Comparison of ENCODE assay signal across 1 cellular context in the genomic region with DNA sequence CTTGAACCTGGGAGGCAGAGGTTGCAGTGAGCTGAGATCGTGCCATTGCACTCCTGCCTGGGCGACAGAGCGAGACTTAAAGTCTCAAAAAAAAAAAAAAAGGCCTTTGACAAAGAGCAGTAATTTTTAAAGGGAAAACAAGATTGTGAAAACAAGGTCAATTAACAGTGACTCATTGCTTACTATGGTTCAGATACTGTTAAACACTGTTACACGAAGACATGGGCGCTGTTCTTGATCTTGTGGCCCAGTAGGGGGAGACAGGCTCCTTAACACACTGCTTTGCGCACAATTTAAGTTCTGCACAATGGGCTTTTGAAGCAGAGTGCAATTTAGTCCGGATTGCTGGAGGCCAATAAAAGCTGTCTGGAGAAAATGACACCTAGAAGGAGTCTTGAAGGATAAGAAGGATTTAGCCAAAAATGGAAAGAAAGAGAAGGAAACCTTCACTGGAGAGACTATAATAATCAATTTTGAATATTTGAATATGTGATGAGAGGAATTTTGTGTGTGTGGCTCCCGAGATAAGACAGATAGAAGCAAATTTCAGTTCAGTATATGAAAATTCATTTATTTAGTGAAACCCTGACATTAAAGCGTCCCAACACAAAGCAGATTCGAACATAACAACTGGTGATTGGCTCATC.
TF ChIP-seq lines count a peak whose summit lies in the region.

No MANE protein-coding gene starts in this region.

TF ChIP-seq in HepG2, 621 proteins besides CTCF, POLR2A, EP300 and RAD21 (continues in another document):
- no peak for TF ChIP-seq TBL1XR1 (IDR thresholded peaks at IDR 0.05; ENCODE audit: borderline replicate concordance, low read length, partially characterized antibody)
- TF ChIP-seq THAP11 (CRISPR knock-in tag; IDR thresholded peaks at IDR 0.05): no peak
- peak; percentile 61 for TF ChIP-seq GATAD1 (CRISPR knock-in tag; IDR thresholded peaks at IDR 0.05)
- TF ChIP-seq, protein P1, sequence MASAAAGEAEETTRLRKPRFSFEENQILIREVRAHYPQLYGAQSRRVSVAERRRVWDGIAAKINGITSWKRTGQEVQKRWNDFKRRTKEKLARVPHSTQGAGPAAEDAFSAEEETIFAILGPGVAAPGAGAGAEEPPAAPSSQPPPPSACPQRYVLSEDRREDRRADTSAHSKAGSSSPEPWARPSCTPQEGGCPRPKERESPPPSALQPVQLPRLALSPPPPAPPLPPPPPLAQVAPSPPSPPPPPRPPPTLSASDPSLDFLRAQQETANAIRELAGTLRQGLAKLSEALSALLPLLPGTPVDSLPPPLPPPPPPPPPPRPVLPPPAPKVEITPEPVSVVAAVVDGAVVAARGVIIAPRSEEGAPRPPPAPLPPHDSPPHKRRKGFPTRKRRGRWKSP (CRISPR knock-in tag; IDR thresholded peaks at IDR 0.05): peak; percentile 41; the same call in 1 of the 2 replicates
- TF ChIP-seq NFE2L2 (IDR thresholded peaks at IDR 0.05; ENCODE audit: low read length): peak; percentile 25; the same call in 1 of the 2 replicates
- TF ChIP-seq RFX3 (CRISPR knock-in tag; IDR thresholded peaks at IDR 0.05): no peak
- no peak for TF ChIP-seq ZC3H13 (CRISPR knock-in tag; IDR thresholded peaks at IDR 0.05)
- TF ChIP-seq RXRB (CRISPR knock-in tag; IDR thresholded peaks at IDR 0.05; ENCODE audit: borderline replicate concordance): peak; percentile 27; the same call in 1 of the 2 replicates
- TF ChIP-seq ZNF383 (CRISPR knock-in tag; IDR thresholded peaks at IDR 0.05; ENCODE audit: borderline replicate concordance): no peak
- peak; percentile 67 for TF ChIP-seq GATAD2A (CRISPR knock-in tag; IDR thresholded peaks at IDR 0.05)
- TF ChIP-seq, protein P2, sequence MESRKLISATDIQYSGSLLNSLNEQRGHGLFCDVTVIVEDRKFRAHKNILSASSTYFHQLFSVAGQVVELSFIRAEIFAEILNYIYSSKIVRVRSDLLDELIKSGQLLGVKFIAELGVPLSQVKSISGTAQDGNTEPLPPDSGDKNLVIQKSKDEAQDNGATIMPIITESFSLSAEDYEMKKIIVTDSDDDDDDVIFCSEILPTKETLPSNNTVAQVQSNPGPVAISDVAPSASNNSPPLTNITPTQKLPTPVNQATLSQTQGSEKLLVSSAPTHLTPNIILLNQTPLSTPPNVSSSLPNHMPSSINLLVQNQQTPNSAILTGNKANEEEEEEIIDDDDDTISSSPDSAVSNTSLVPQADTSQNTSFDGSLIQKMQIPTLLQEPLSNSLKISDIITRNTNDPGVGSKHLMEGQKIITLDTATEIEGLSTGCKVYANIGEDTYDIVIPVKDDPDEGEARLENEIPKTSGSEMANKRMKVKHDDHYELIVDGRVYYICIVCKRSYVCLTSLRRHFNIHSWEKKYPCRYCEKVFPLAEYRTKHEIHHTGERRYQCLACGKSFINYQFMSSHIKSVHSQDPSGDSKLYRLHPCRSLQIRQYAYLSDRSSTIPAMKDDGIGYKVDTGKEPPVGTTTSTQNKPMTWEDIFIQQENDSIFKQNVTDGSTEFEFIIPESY (CRISPR knock-in tag; IDR thresholded peaks at IDR 0.05): peak; percentile 98
- no peak for TF ChIP-seq AKAP8 (CRISPR knock-in tag; IDR thresholded peaks at IDR 0.05)
- TF ChIP-seq JUNB (CRISPR knock-in tag; IDR thresholded peaks at IDR 0.05; ENCODE audit: borderline replicate concordance): no peak
- TF ChIP-seq KLF15 (CRISPR knock-in tag; IDR thresholded peaks at IDR 0.05; ENCODE audit: borderline replicate concordance): no peak
- TF ChIP-seq FOXP1 (IDR thresholded peaks at IDR 0.05): no peak
- TF ChIP-seq FOXP1 (CRISPR knock-in tag; IDR thresholded peaks at IDR 0.05): peak; percentile 49
- TF ChIP-seq, protein P3, sequence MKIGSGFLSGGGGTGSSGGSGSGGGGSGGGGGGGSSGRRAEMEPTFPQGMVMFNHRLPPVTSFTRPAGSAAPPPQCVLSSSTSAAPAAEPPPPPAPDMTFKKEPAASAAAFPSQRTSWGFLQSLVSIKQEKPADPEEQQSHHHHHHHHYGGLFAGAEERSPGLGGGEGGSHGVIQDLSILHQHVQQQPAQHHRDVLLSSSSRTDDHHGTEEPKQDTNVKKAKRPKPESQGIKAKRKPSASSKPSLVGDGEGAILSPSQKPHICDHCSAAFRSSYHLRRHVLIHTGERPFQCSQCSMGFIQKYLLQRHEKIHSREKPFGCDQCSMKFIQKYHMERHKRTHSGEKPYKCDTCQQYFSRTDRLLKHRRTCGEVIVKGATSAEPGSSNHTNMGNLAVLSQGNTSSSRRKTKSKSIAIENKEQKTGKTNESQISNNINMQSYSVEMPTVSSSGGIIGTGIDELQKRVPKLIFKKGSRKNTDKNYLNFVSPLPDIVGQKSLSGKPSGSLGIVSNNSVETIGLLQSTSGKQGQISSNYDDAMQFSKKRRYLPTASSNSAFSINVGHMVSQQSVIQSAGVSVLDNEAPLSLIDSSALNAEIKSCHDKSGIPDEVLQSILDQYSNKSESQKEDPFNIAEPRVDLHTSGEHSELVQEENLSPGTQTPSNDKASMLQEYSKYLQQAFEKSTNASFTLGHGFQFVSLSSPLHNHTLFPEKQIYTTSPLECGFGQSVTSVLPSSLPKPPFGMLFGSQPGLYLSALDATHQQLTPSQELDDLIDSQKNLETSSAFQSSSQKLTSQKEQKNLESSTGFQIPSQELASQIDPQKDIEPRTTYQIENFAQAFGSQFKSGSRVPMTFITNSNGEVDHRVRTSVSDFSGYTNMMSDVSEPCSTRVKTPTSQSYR (CRISPR knock-in tag; IDR thresholded peaks at IDR 0.05; ENCODE audit: borderline replicate concordance): no peak
- no peak for TF ChIP-seq AKNA (CRISPR knock-in tag; IDR thresholded peaks at IDR 0.05; ENCODE audit: borderline replicate concordance)
- peak; percentile 88 for TF ChIP-seq FOSL2 (CRISPR knock-in tag; IDR thresholded peaks at IDR 0.05)
- TF ChIP-seq IRF9 (CRISPR knock-in tag; IDR thresholded peaks at IDR 0.05; ENCODE audit: borderline replicate concordance): no peak
- no peak for TF ChIP-seq HOXD1 (CRISPR knock-in tag; IDR thresholded peaks at IDR 0.05)
- no peak; the same call in 1 of the 2 replicates for TF ChIP-seq HOMEZ (CRISPR knock-in tag; IDR thresholded peaks at IDR 0.05; ENCODE audit: low read depth)
- peak; percentile 39; the same call in 1 of the 2 replicates for TF ChIP-seq ZMYM4 (CRISPR knock-in tag; IDR thresholded peaks at IDR 0.05)
- no peak for TF ChIP-seq ZNF20 (CRISPR knock-in tag; IDR thresholded peaks at IDR 0.05)
- TF ChIP-seq ATF3 (CRISPR knock-in tag; IDR thresholded peaks at IDR 0.05): 0 out of 2 replicates have a peak, but pooled peaks have one; percentile 15
- TF ChIP-seq, protein P4, sequence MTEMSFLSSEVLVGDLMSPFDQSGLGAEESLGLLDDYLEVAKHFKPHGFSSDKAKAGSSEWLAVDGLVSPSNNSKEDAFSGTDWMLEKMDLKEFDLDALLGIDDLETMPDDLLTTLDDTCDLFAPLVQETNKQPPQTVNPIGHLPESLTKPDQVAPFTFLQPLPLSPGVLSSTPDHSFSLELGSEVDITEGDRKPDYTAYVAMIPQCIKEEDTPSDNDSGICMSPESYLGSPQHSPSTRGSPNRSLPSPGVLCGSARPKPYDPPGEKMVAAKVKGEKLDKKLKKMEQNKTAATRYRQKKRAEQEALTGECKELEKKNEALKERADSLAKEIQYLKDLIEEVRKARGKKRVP (CRISPR knock-in tag; IDR thresholded peaks at IDR 0.05): no peak
- TF ChIP-seq, protein P5, sequence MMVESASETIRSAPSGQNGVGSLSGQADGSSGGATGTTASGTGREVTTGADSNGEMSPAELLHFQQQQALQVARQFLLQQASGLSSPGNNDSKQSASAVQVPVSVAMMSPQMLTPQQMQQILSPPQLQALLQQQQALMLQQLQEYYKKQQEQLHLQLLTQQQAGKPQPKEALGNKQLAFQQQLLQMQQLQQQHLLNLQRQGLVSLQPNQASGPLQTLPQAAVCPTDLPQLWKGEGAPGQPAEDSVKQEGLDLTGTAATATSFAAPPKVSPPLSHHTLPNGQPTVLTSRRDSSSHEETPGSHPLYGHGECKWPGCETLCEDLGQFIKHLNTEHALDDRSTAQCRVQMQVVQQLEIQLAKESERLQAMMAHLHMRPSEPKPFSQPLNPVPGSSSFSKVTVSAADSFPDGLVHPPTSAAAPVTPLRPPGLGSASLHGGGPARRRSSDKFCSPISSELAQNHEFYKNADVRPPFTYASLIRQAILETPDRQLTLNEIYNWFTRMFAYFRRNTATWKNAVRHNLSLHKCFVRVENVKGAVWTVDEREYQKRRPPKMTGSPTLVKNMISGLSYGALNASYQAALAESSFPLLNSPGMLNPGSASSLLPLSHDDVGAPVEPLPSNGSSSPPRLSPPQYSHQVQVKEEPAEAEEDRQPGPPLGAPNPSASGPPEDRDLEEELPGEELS (CRISPR knock-in tag; IDR thresholded peaks at IDR 0.05): no peak
- peak; percentile 17; the same call in 1 of the 2 replicates for TF ChIP-seq SOX5 (CRISPR knock-in tag; IDR thresholded peaks at IDR 0.05; ENCODE audit: borderline replicate concordance)
- 0 out of 2 replicates have a peak, but pooled peaks have one; percentile 29 for TF ChIP-seq ZNF580 (CRISPR knock-in tag; IDR thresholded peaks at IDR 0.05; ENCODE audit: borderline replicate concordance, low read depth)
- TF ChIP-seq KLF13 (CRISPR knock-in tag; IDR thresholded peaks at IDR 0.05): no peak
- no peak for TF ChIP-seq CCAR2 (optimal IDR thresholded peaks at IDR 0.05; ENCODE audit: low read depth, low read length)
- no peak for TF ChIP-seq MYC (CRISPR knock-in tag; IDR thresholded peaks at IDR 0.05; ENCODE audit: borderline replicate concordance)
- no peak for TF ChIP-seq AHR (CRISPR knock-in tag; IDR thresholded peaks at IDR 0.05)
- no peak for TF ChIP-seq ZNF503 (CRISPR knock-in tag; IDR thresholded peaks at IDR 0.05)
- TF ChIP-seq, protein P6, sequence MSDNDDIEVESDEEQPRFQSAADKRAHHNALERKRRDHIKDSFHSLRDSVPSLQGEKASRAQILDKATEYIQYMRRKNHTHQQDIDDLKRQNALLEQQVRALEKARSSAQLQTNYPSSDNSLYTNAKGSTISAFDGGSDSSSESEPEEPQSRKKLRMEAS (IDR thresholded peaks at IDR 0.05): peak; percentile 36; the same call in 1 of the 2 replicates
- no peak for TF ChIP-seq ZNF703 (CRISPR knock-in tag; IDR thresholded peaks at IDR 0.05; ENCODE audit: borderline replicate concordance)
